Comparison of ENCODE assay signal across 2 cellular contexts in the genomic region with DNA sequence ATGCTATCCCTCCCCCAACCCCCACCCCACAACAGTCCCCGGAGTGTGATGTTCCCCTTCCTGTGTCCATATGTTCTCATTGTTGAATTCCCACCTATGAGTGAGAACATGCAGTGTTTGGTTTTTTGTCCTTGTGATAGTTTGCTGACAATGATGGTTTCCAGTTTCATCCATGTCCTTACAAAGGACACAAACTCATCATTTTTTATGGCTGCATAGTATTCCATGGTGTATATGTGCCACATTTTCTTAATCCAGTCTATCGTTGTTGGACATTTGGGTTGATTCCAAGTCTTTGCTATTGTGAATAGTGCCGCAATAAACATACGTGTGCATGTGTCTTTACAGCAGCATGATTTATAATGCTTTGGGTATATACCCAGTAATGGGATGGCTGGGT.
DNase-seq lines count a peak whose midpoint lies in the region; TF ChIP-seq lines count a peak whose summit lies in the region.
"Not testable (repeated sequence)": the region's sequence is repeated elsewhere in the genome, so short reads cannot be mapped to it uniquely, and the experiment has no call there.

No MANE protein-coding gene starts in this region.

- not testable (repeated sequence) for H3K9me3 ChIP-seq in HEK293 (ENCODE audit: control insufficient read depth, insufficient read depth, low read depth, low read length)

- CTCF ChIA-PET in HEK293 (lab: Yijun Ruan, JAX) = not testable (repeated sequence)

- not testable (repeated sequence) for TF ChIP-seq CTCF in HEK293 (tag by site-specific recombination; IDR thresholded peaks at IDR 0.05); endothelial cell (IDR thresholded peaks at IDR 0.05; ENCODE audit: unreplicated experiment)

- POLR2A ChIA-PET in HEK293 (lab: Yijun Ruan, JAX) = not testable (repeated sequence)

- H3K27me3 Mint-ChIP-seq in endothelial cell (ENCODE audit: unreplicated experiment) = not testable (repeated sequence)

- H3K4me3 ChIP-seq in HEK293 (ENCODE audit: low read depth, low read length) = not testable (repeated sequence)

- peak overlapping the region; percentile 55 for H3K27ac Mint-ChIP-seq in endothelial cell (ENCODE audit: unreplicated experiment)

- not testable (repeated sequence) for DNase-seq in endothelial cell (ENCODE audit: low spot score)

- not testable (repeated sequence) for H3K4me3 Mint-ChIP-seq in endothelial cell (ENCODE audit: unreplicated experiment)

- not testable (repeated sequence) for H3K36me3 ChIP-seq in HEK293 (ENCODE audit: control insufficient read depth in 2 of 2, insufficient read depth in 1 of 2, low read length in 2 of 2)

- not testable (repeated sequence) for H3K36me3 Mint-ChIP-seq in endothelial cell (ENCODE audit: low read depth, unreplicated experiment)

- H3K4me1 ChIP-seq in HEK293 (ENCODE audit: control insufficient read depth, insufficient read depth, low read length) = not testable (repeated sequence)

- not testable (repeated sequence) for H3K27ac ChIP-seq in HEK293 (ENCODE audit: extremely low read depth, low read depth, low read length)

- H3K4me1 Mint-ChIP-seq in endothelial cell (ENCODE audit: unreplicated experiment) = not testable (repeated sequence)

- H3K9me3 Mint-ChIP-seq in endothelial cell (ENCODE audit: unreplicated experiment) = not testable (repeated sequence)

TF ChIP-seq in HEK293, 187 proteins besides CTCF, POLR2A, EP300 and RAD21:
- peak; percentile 91 for TF ChIP-seq ZNF146 (tag by site-specific recombination; IDR thresholded peaks at IDR 0.05)
